Comparison of ENCODE assay signal across 8 cellular contexts in genomic region chr10:132961864-132962622, GRCh38. TPM values are rescaled to one million over a fixed set of nuclear protein-coding genes. Genes with fewer than 3 reads are reported as not detected.
DNase-seq lines count a peak whose midpoint lies in the region; ATAC-seq lines count a peak whose summit lies in the region.

No MANE protein-coding gene starts in this region.

- no peak overlapping the region for H4K8ac ChIP-seq in mesendoderm (ENCODE audit: low read depth, low read length)

- H3K4me1 ChIP-seq in endocrine pancreas (ENCODE audit: control insufficient read depth, insufficient read depth, low read length) (no peaks in the 10 kb centered on the region), mesendoderm (ENCODE audit: control insufficient read depth, low read depth, low read length) (no peaks in the 10 kb centered on the region)

- no peak overlapping the region for H2BK5ac ChIP-seq in mesendoderm (ENCODE audit: low read length)

- peak overlapping the region in 2 of 3 donors; percentile 12 to 36 for H3K27ac Mint-ChIP-seq in IgD-negative memory B cell
- peak overlapping the region; percentile 83 for H3K27ac Mint-ChIP-seq in activated CD8-positive, alpha-beta T cell treated with anti-CD3 and anti-CD28 coated beads, Interleukin-2, amount 10 ng/mL, durations not matched to agents 7 days and 5 days

- H3K4me3 Mint-ChIP-seq in IgD-negative memory B cell, result peak overlapping the region; percentile 89 to 98 (median 92)
- peak overlapping the region; percentile 97 for H3K4me3 Mint-ChIP-seq in activated CD8-positive, alpha-beta T cell treated with anti-CD3 and anti-CD28 coated beads, Interleukin-2, amount 10 ng/mL, durations not matched to agents 7 days and 5 days

- peak overlapping the region; percentile 70 for H3K4me3 ChIP-seq in endocrine pancreas (ENCODE audit: control insufficient read depth, insufficient read depth, low read length)
- no peak overlapping the region for H3K4me3 ChIP-seq in mesendoderm (ENCODE audit: low read length)

- no peak overlapping the region for H2AK5ac ChIP-seq in mesendoderm (ENCODE audit: low read length)

- H2BK120ac ChIP-seq in mesendoderm (ENCODE audit: low read depth, low read length), result no peak overlapping the region

- no peak overlapping the region for H3K4ac ChIP-seq in mesendoderm (ENCODE audit: low read depth, low read length)

- H3K18ac ChIP-seq in mesendoderm (ENCODE audit: low read length), result no peak overlapping the region

- POLR2A ChIA-PET in activated CD8-positive, alpha-beta T cell treated with anti-CD3 and anti-CD28 coated beads, Interleukin-2, amount 10 ng/mL, durations not matched to agents 7 days and 5 days (lab: Charles Lee), result no interaction called here

- no peaks in the 10 kb centered on the region for H3K9me3 ChIP-seq in endocrine pancreas (ENCODE audit: control insufficient read depth, low read length)

- H2BK15ac ChIP-seq in mesendoderm (replicated peaks; ENCODE audit: low read depth), result no peak overlapping the region

- ATAC-seq in GM19395 (IDR thresholded peaks at IDR 0.05; ENCODE audit: unreplicated experiment) (peak; percentile 74), HG03280 (IDR thresholded peaks at IDR 0.05; ENCODE audit: unreplicated experiment) (no peak)
- ATAC-seq in activated CD8-positive, alpha-beta T cell treated with anti-CD3 and anti-CD28 coated beads, Interleukin-2, amount 10 ng/mL, durations not matched to agents 7 days and 5 days, result peak; percentile 82

- no peaks in the 10 kb centered on the region for H3K27me3 ChIP-seq in endocrine pancreas (ENCODE audit: control insufficient read depth, insufficient read depth, low read length)
- H3K27me3 ChIP-seq in mesendoderm (ENCODE audit: insufficient read depth, low read length, poor library complexity), result no peaks in the 10 kb centered on the region

- H3K4me1 Mint-ChIP-seq in IgD-negative memory B cell, result peaks cover 0 to 10% (median 8%) of the 10 kb centered on the region in 3 donors
- peaks cover 21% of the 10 kb centered on the region for H3K4me1 Mint-ChIP-seq in activated CD8-positive, alpha-beta T cell treated with anti-CD3 and anti-CD28 coated beads, Interleukin-2, amount 10 ng/mL, durations not matched to agents 7 days and 5 days (ENCODE audit: low read depth)

- H3K23ac ChIP-seq in mesendoderm (ENCODE audit: low read length), result no peak overlapping the region

- H3K9me3 Mint-ChIP-seq in IgD-negative memory B cell, result peaks cover 0 to 4% (median 0%) of the 10 kb centered on the region in 3 donors
- H3K9me3 Mint-ChIP-seq in activated CD8-positive, alpha-beta T cell treated with anti-CD3 and anti-CD28 coated beads, Interleukin-2, amount 10 ng/mL, durations not matched to agents 7 days and 5 days (ENCODE audit: insufficient read depth), result no peaks in the 10 kb centered on the region

- no peak overlapping the region for H4K5ac ChIP-seq in mesendoderm (ENCODE audit: low read length)

- H3K36me3 ChIP-seq in endocrine pancreas (ENCODE audit: control insufficient read depth, insufficient read depth, low read length) (no peaks in the 10 kb centered on the region), mesendoderm (ENCODE audit: control insufficient read depth, insufficient read depth, low read length) (no peaks in the 10 kb centered on the region)

- H3K27ac ChIP-seq in mesendoderm (ENCODE audit: low read depth, low read length), result no peak overlapping the region

- H3K36me3 Mint-ChIP-seq in IgD-negative memory B cell, result no peaks in the 10 kb centered on the region
- no peaks in the 10 kb centered on the region for H3K36me3 Mint-ChIP-seq in activated CD8-positive, alpha-beta T cell treated with anti-CD3 and anti-CD28 coated beads, Interleukin-2, amount 10 ng/mL, durations not matched to agents 7 days and 5 days (ENCODE audit: low read depth)

- DNase-seq in Ammon's horn (ENCODE audit: low spot score) (peak; percentile 67), mesendoderm (peak; percentile 94)
- peak; percentile 81 for DNase-seq in activated CD8-positive, alpha-beta T cell treated with anti-CD3 and anti-CD28 coated beads, Interleukin-2, amount 10 ng/mL, durations not matched to agents 7 days and 5 days
- DNase-seq in stimulated activated CD8-positive, alpha-beta memory T cell treated with anti-CD3 and anti-CD28 coated beads, Interleukin-12 subunit alpha, Interleukin-12 subunit beta, amount 100 ng/mL, for 1 hour (ENCODE audit: low read depth), result peak; percentile 28

- H3K4me2 ChIP-seq in mesendoderm (ENCODE audit: low read length), result peak overlapping the region; percentile 42

- H3K79me2 ChIP-seq in mesendoderm (ENCODE audit: control insufficient read depth, insufficient read depth, low read length), result no peaks in the 10 kb centered on the region

- H3K27me3 Mint-ChIP-seq in IgD-negative memory B cell, result peaks cover 40% of the 10 kb centered on the region
- peaks cover 9% of the 10 kb centered on the region for H3K27me3 Mint-ChIP-seq in activated CD8-positive, alpha-beta T cell treated with anti-CD3 and anti-CD28 coated beads, Interleukin-2, amount 10 ng/mL, durations not matched to agents 7 days and 5 days (ENCODE audit: low read depth)

- peak overlapping the region; percentile 69 for H3K56ac ChIP-seq in mesendoderm (ENCODE audit: low read length)

- H3K79me1 ChIP-seq in mesendoderm (ENCODE audit: low read length), result no peaks in the 10 kb centered on the region

- H3K9ac ChIP-seq in endocrine pancreas (ENCODE audit: control insufficient read depth, insufficient read depth, low read length) (peak overlapping the region; percentile 57), mesendoderm (ENCODE audit: low read length) (peak overlapping the region; percentile 27)

- WGBS in mesendoderm (ENCODE audit: extremely low coverage, insufficient coverage, low lambda C conversion rate), result no CpG with 5 or more reads among the region's 37 CpGs

- CTCF ChIA-PET in activated CD8-positive, alpha-beta T cell treated with anti-CD3 and anti-CD28 coated beads, Interleukin-2, amount 10 ng/mL, durations not matched to agents 7 days and 5 days (lab: Charles Lee), result interaction anchor here (1.0 to 1.2 kb wide), 3 partner anchors 22 to 58 kb away, joined by 3 to 5 read pairs (median 4); no protein-coding TSS in a partner anchor

RNA-seq across cellular contexts. Expression of gene CFAP46, which starts 19.7 kb away (rescaled TPM):
- not detected for polyA plus RNA-seq in IgD-negative memory B cell
- total RNA-seq in activated CD8-positive, alpha-beta T cell treated with anti-CD3 and anti-CD28 coated beads, Interleukin-2, amount 10 ng/mL, durations not matched to agents 7 days and 5 days, result not detected
- 1.6 TPM for polyA plus RNA-seq in mesendoderm (2013, experiment 1 of 2)
- 1.2 TPM for polyA plus RNA-seq in mesendoderm (2013, experiment 2 of 2)

Comparison
In these comparisons a context has a peak if more than half of its experiments do, and no peak if none do; other contexts are left out.
1. DNase-seq: peak in every context shown above with its lines; median percentile 94 in mesendoderm; 81 in activated CD8-positive, alpha-beta T cell treated with anti-CD3 and anti-CD28 coated beads, Interleukin-2, amount 10 ng/mL, durations not matched to agents 7 days and 5 days; 67 in Ammon's horn; 28 in stimulated activated CD8-positive, alpha-beta memory T cell treated with anti-CD3 and anti-CD28 coated beads, Interleukin-12 subunit alpha, Interleukin-12 subunit beta, amount 100 ng/mL, for 1 hour.